In genomic region chr11:12066799-12067508, GRCh38 we compare ENCODE assay signal across 8 cellular contexts. TPM values are rescaled to one million over a fixed set of nuclear protein-coding genes. Genes with fewer than 3 reads are reported as not detected.
DNase-seq lines count a peak whose midpoint lies in the region; ATAC-seq, FAIRE-seq and TF ChIP-seq lines count a peak whose summit lies in the region.

No MANE protein-coding gene starts in this region.

- CTCF ChIA-PET in GM10248 (lab: Yijun Ruan, JAX): interaction anchor here (0.9 to 28.7 kb wide), 4 partner anchors 10 to 218 kb away, joined by 3 to 578 read pairs (median 4); no protein-coding TSS in a partner anchor

- intact Hi-C loops in esophagus muscularis mucosa (cut with DNase I) (no loop called here), pancreas (cut with DNase I) (no loop called here)

- H3K4me3 ChIP-seq in esophagus muscularis mucosa: no peak overlapping the region
- no peak overlapping the region for H3K4me3 ChIP-seq in pancreas

- no peaks in the 10 kb centered on the region for H3K9me3 Mint-ChIP-seq in effector memory CD8-positive, alpha-beta T cell

- TF ChIP-seq CTCF in esophagus muscularis mucosa (IDR thresholded peaks at IDR 0.05): no peak
- no peak for TF ChIP-seq CTCF in pancreas (IDR thresholded peaks at IDR 0.05)
- no peak for TF ChIP-seq CTCF in GM10248 (IDR thresholded peaks at IDR 0.05; ENCODE audit: control extremely low read depth, extremely low read depth, low read depth, missing control alignments)

- WGBS in esophagus muscularis mucosa: 43% methylated on average over 7 of the region's 8 CpGs
- 59 to 65% methylated on average over 8 of the region's 8 CpGs for WGBS in pancreas, 2 donors

- H3K9me3 ChIP-seq in esophagus muscularis mucosa (no peaks in the 10 kb centered on the region), pancreas (no peaks in the 10 kb centered on the region)

- ATAC-seq in pancreas: peak in 3 of 4 donors; percentile 55 to 75 (median 69)
- ATAC-seq in effector memory CD8-positive, alpha-beta T cell (replicated peaks): no peak

- no peak for TF ChIP-seq POLR2A in esophagus muscularis mucosa (IDR thresholded peaks at IDR 0.05; ENCODE audit: low read depth)

- H3K36me3 Mint-ChIP-seq in effector memory CD8-positive, alpha-beta T cell (ENCODE audit: insufficient read depth): peaks cover 2% of the 10 kb centered on the region

- H3K27ac ChIP-seq in esophagus muscularis mucosa (replicated peaks in 1 of 4): peak overlapping the region; percentile 65 to 74 (median 68)
- H3K27ac ChIP-seq in pancreas: peak overlapping the region in 2 of 4 donors; percentile 0 to 12

- peak overlapping the region in 1 of 2 donors; percentile 47 for H3K27ac Mint-ChIP-seq in effector memory CD8-positive, alpha-beta T cell

- POLR2A ChIA-PET in GM10248 (lab: Yijun Ruan, JAX): no interaction called here

- H3K27me3 Mint-ChIP-seq in effector memory CD8-positive, alpha-beta T cell: peaks cover 0 to 10% of the 10 kb centered on the region in 2 donors

- H3K36me3 ChIP-seq in esophagus muscularis mucosa: no peaks in the 10 kb centered on the region
- no peaks in the 10 kb centered on the region for H3K36me3 ChIP-seq in pancreas

- no peak overlapping the region for H3K4me3 Mint-ChIP-seq in effector memory CD8-positive, alpha-beta T cell

- H3K4me1 ChIP-seq in esophagus muscularis mucosa (peaks cover 13 to 39% (median 33%) of the 10 kb centered on the region in 4 donors), pancreas (peaks cover 0 to 2% (median 0%) of the 10 kb centered on the region in 3 donors)

- DNase-seq in GM03348 (ENCODE audit: low spot score) (peak; percentile 49), NCI-H345 treated with DMSO at 0.1 percent for 48 hours (lab: John Stamatoyannopoulos, UW; ENCODE audit: unreplicated experiment) (peak; percentile 61), esophagus muscularis mucosa (ENCODE audit: extremely low spot score) (no peak), pancreas (peak in 1 of 6 donors; percentile 37), T-helper 1 cell (no peak), GM10248 (ENCODE audit: extremely low spot score) (no peak), hippocampal formation (lab: John Stamatoyannopoulos, UW) (no peak)
- no peak for DNase-seq in effector memory CD8-positive, alpha-beta T cell

- H3K27me3 ChIP-seq in esophagus muscularis mucosa (no peaks in the 10 kb centered on the region), pancreas (no peaks in the 10 kb centered on the region)

- TF ChIP-seq EP300 in esophagus muscularis mucosa (IDR thresholded peaks at IDR 0.05): no peak

- peaks cover 21 to 24% of the 10 kb centered on the region in 2 donors for H3K4me1 Mint-ChIP-seq in effector memory CD8-positive, alpha-beta T cell (ENCODE audit: low read depth in 2 of 2)

- no peak for FAIRE-seq in pancreas (lab: Jason Lieb, UNC)

RNA-seq across cellular contexts. Expression of gene MICAL2, which starts 43.4 kb away (rescaled TPM):
- total RNA-seq in esophagus muscularis mucosa: 100 to 1,000 TPM; 195 to 499 (median 259) TPM
- 10 to 100 TPM; 20.4 to 38.8 (median 27.1) TPM for total RNA-seq in pancreas
- polyA plus RNA-seq in pancreas: 1 to 10 TPM; 4.8 to 5.4 TPM

RNA-seq across cellular contexts. Expression of gene DKK3, which starts 58.5 kb away (rescaled TPM):
- 100 to 1,000 TPM in 2 of 4 donors, 10 to 100 TPM in 2; 94.3 to 191 (median 127) TPM for total RNA-seq in esophagus muscularis mucosa
- 10 to 100 TPM in 1 of 6 donors, 1 to 10 TPM in 5; 3.9 to 10.5 (median 5.8) TPM for total RNA-seq in pancreas
- 1 to 10 TPM; 2.7 to 9.1 TPM for polyA plus RNA-seq in pancreas

Comparison
In these comparisons a context has a peak if more than half of its experiments do, and no peak if none do; other contexts are left out.
1. DNase-seq: peak in GM03348 (single experiment) and NCI-H345 treated with DMSO at 0.1 percent for 48 hours (single experiment); none in esophagus muscularis mucosa (single experiment), T-helper 1 cell (0 of 5), GM10248 (single experiment), effector memory CD8-positive, alpha-beta T cell (0 of 3) and hippocampal formation (0 of 2).
2. RNA of gene MICAL2, which starts 43.4 kb away (total RNA-seq): 195 to 499 TPM in esophagus muscularis mucosa; 20.4 to 38.8 TPM in pancreas; every median in the first group is over 4 times any median in the second.
3. RNA of gene DKK3, which starts 58.5 kb away (total RNA-seq): 94.3 to 191 TPM in esophagus muscularis mucosa; 3.9 to 10.5 TPM in pancreas; every median in the first group is over 4 times any median in the second.